17 cellular contexts compared by ENCODE assay signal in genomic region chr3:161389445-161390036, GRCh38.
"Had no signal": no experiment of that assay in that cellular context is flagged by ENCODE, and none has a peak within 500 bp of the region (broad histone marks: within the 10 kb centered on the region; RNA-seq: fewer than 3 reads in every experiment).

No MANE protein-coding gene starts in this region.

- H3K4me3 Mint-ChIP-seq: activated B cell treated with CpG ODN at 0.5 μM for 24 hours; activated naive CD8-positive, alpha-beta T cell treated with anti-CD3 and anti-CD28 coated beads for 36 hours; brain; central memory CD8-positive, alpha-beta T cell; natural killer cell treated with Interleukin-12 subunit alpha and Interleukin-12 subunit beta and Interleukin-15 and Interleukin-18, amount 100 ng/mL, for 72 hours; stimulated activated effector memory CD8-positive, alpha-beta T cell treated with anti-CD3 and anti-CD28 coated beads, Interleukin-12 subunit alpha, Interleukin-12 subunit beta, amount 100 ng/mL, for 72 hours had no signal

- H3K36me3 Mint-ChIP-seq: activated naive CD8-positive, alpha-beta T cell treated with anti-CD3 and anti-CD28 coated beads for 36 hours; brain; stimulated activated effector memory CD8-positive, alpha-beta T cell treated with anti-CD3 and anti-CD28 coated beads, Interleukin-12 subunit alpha, Interleukin-12 subunit beta, amount 100 ng/mL, for 72 hours had no signal

- H3K4me1 Mint-ChIP-seq: brain had no signal

- H3K27ac Mint-ChIP-seq: activated B cell treated with CpG ODN at 0.5 μM for 24 hours; activated naive CD8-positive, alpha-beta T cell treated with anti-CD3 and anti-CD28 coated beads for 36 hours; brain; natural killer cell treated with Interleukin-12 subunit alpha and Interleukin-12 subunit beta and Interleukin-15 and Interleukin-18, amount 100 ng/mL, for 72 hours; stimulated activated effector memory CD8-positive, alpha-beta T cell treated with anti-CD3 and anti-CD28 coated beads, Interleukin-12 subunit alpha, Interleukin-12 subunit beta, amount 100 ng/mL, for 72 hours had no signal

- H3K9me3 Mint-ChIP-seq: activated naive CD8-positive, alpha-beta T cell treated with anti-CD3 and anti-CD28 coated beads for 36 hours; central memory CD8-positive, alpha-beta T cell; natural killer cell treated with Interleukin-12 subunit alpha and Interleukin-12 subunit beta and Interleukin-15 and Interleukin-18, amount 100 ng/mL, for 72 hours; stimulated activated effector memory CD8-positive, alpha-beta T cell treated with anti-CD3 and anti-CD28 coated beads, Interleukin-12 subunit alpha, Interleukin-12 subunit beta, amount 100 ng/mL, for 72 hours had no signal

- DNase-seq: activated B cell treated with CpG ODN at 0.5 μM for 24 hours; activated CD4-positive, alpha-beta T cell treated with anti-CD3 and anti-CD28 coated beads, Interleukin-2, amount 50 U/mL, for 1 hour; activated CD8-positive, alpha-beta memory T cell treated with anti-CD3 and anti-CD28 coated beads for 24 hours; activated naive CD8-positive, alpha-beta T cell treated with anti-CD3 and anti-CD28 coated beads for 36 hours; amygdala; effector CD4-positive, alpha-beta T cell; glutamatergic neuron; hypothalamus; kidney; left ventricle myocardium superior; mesendoderm; posterior cingulate gyrus; uterus had no signal

- ATAC-seq: natural killer cell treated with Interleukin-12 subunit alpha and Interleukin-12 subunit beta and Interleukin-15 and Interleukin-18, amount 100 ng/mL, for 72 hours; stimulated activated effector memory CD8-positive, alpha-beta T cell treated with anti-CD3 and anti-CD28 coated beads, Interleukin-12 subunit alpha, Interleukin-12 subunit beta, amount 100 ng/mL, for 72 hours had no signal
